Comparison of ENCODE assay signal across 8 cellular contexts in the genomic region with DNA sequence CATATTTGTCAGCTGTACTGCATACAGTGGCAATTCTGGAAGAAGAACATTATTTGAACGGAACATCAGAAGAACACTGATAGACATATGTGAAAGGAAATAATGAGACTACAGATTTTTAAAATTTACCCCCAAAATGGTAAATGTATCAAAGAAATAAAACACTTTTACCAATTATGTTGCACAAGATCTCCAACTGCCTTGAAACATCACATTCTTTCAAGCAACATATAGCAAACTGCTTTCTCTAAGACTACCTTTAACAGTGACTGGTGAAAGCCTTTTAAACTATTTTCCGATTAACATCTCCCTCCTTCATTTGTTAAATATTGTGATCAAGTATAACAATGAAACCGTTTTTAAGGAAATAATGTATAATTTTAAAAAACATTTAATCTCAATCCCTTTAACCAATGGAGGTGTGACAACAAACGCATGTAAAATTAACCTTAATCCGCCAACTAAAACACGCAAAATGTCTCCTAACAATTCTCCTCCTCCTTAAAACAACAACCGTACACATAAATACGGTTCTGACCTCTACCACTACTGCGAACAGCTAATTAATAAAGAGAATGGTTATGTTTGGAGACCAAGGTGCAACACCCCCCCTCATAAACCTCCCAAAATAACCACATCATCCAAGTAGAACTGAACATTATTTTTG. TPM values are rescaled to one million over a fixed set of nuclear protein-coding genes. Genes with fewer than 3 reads are reported as not detected.
A peak's percentile ranks its signal among the peaks of the same experiment; 100 is the strongest.
DNase-seq lines count a peak whose midpoint lies in the region; ATAC-seq and TF ChIP-seq lines count a peak whose summit lies in the region.

No MANE protein-coding gene starts in this region.

- TF ChIP-seq CTCF in fibroblast of pulmonary artery (IDR thresholded peaks at IDR 0.05; ENCODE audit: low read length, missing control alignments), result no peak
- TF ChIP-seq CTCF in gastrocnemius medialis (IDR thresholded peaks at IDR 0.05 in 4 of 5, conservative IDR thresholded peaks at IDR 0.05 in 1 of 5), result no peak

- ATAC-seq in T-helper 17 cell (no peak), gastrocnemius medialis (no peak), GM21381 (IDR thresholded peaks at IDR 0.05; ENCODE audit: unreplicated experiment) (no peak), HG03469 (IDR thresholded peaks at IDR 0.05; ENCODE audit: unreplicated experiment) (no peak)

- peak overlapping the region; percentile 97 for H3K27ac Mint-ChIP-seq in T-helper 17 cell

- H3K4me3 ChIP-seq in GM23248, result peak overlapping the region; percentile 82
- H3K4me3 ChIP-seq in fibroblast of pulmonary artery (replicated peaks; ENCODE audit: low read depth, low read length), result peak overlapping the region; percentile 89
- H3K4me3 ChIP-seq in gastrocnemius medialis, result peak overlapping the region; percentile 86 to 99 (median 90)

- 1 to 2% methylated on average over 9 of the region's 9 CpGs for WGBS in GM23248 (ENCODE audit: low coverage in 1 of 2, low lambda C conversion rate in 2 of 2, missing lambda C conversion rate in 2 of 2), 2 experiments

- in situ Hi-C loops in GM23248 (cut with MboI), result no loop called here
- in situ Hi-C loops in gastrocnemius medialis (cut with MboI; ENCODE audit: low sequenced_read_pairs in 4 of 4), result no loop called here

- H3K36me3 Mint-ChIP-seq in T-helper 17 cell (ENCODE audit: low read depth), result peaks cover 2% of the 10 kb centered on the region

- peaks cover 32% of the 10 kb centered on the region for H3K4me1 Mint-ChIP-seq in T-helper 17 cell

- TF ChIP-seq POLR2A in gastrocnemius medialis (IDR thresholded peaks at IDR 0.05), result no peak

- H4K20me1 ChIP-seq in GM23248 (ENCODE audit: insufficient read depth), result peaks cover 23% of the 10 kb centered on the region

- H3K79me2 ChIP-seq in GM23248 (ENCODE audit: insufficient read depth), result peaks cover 66% of the 10 kb centered on the region

- H3K36me3 ChIP-seq in GM23248 (ENCODE audit: low read depth), result no peaks in the 10 kb centered on the region
- H3K36me3 ChIP-seq in gastrocnemius medialis, result no peaks in the 10 kb centered on the region

- H3K4me3 Mint-ChIP-seq in T-helper 17 cell, result peak overlapping the region; percentile 98

- peak overlapping the region; percentile 98 for H3K27ac ChIP-seq in GM23248
- H3K27ac ChIP-seq in gastrocnemius medialis, result peak overlapping the region; percentile 98 to 100 (median 99)

- no peaks in the 10 kb centered on the region for H3K9me3 ChIP-seq in GM23248 (ENCODE audit: low read depth)
- no peaks in the 10 kb centered on the region for H3K9me3 ChIP-seq in T-helper 17 cell (ENCODE audit: control insufficient read depth, low read length, poor library complexity, severe bottlenecking)
- H3K9me3 ChIP-seq in gastrocnemius medialis, result no peaks in the 10 kb centered on the region

- peaks cover 38% of the 10 kb centered on the region for H3F3A ChIP-seq in GM23248 (ENCODE audit: insufficient read depth)

- H3K4me1 ChIP-seq in GM23248 (ENCODE audit: insufficient read depth), result peaks cover 24% of the 10 kb centered on the region
- peaks cover 27 to 34% of the 10 kb centered on the region in 2 donors for H3K4me1 ChIP-seq in gastrocnemius medialis

- intact Hi-C loops in gastrocnemius medialis (cut with DNase I; ENCODE audit: low total_unique reads), result no loop called here

- H3K4me2 ChIP-seq in GM23248 (ENCODE audit: unreplicated experiment), result peak overlapping the region; percentile 96

- peak overlapping the region; percentile 96 for H3K9ac ChIP-seq in GM23248

- H2AFZ ChIP-seq in GM23248, result peak overlapping the region; percentile 25; the same call in 1 of the 2 replicates

- H3K27me3 ChIP-seq in GM23248 (replicated peaks; ENCODE audit: insufficient read depth), result no peaks in the 10 kb centered on the region
- H3K27me3 ChIP-seq in gastrocnemius medialis, result no peaks in the 10 kb centered on the region

- no peaks in the 10 kb centered on the region for H3K9me2 ChIP-seq in GM23248 (ENCODE audit: insufficient read depth)

- peak; percentile 26 for DNase-seq in GM23248
- no peak for DNase-seq in T-helper 17 cell
- DNase-seq in fibroblast of pulmonary artery (ENCODE audit: low read depth), result no peak
- DNase-seq in gastrocnemius medialis, result no peak
- no peak for DNase-seq in activated gamma-delta T cell (lab: John Stamatoyannopoulos, UW)
- DNase-seq in cerebellar nuclear complex (lab: John Stamatoyannopoulos, UW), result no peak

- no peaks in the 10 kb centered on the region for H3K27me3 Mint-ChIP-seq in T-helper 17 cell

RNA-seq across cellular contexts. Expression of a gene that starts 2.4 kb away (rescaled TPM):
- 25.8 and 33.1 TPM in 2 replicates for total RNA-seq in GM23248 (2014; rRNA removed; shearing (Covaris generic))
- polyA plus RNA-seq in GM23248 (2016; fragmentation: Nextera tagmentation; extraction: Ambion mirVana), result 14.2 and 15.7 TPM in 2 replicates
- total RNA-seq in T-helper 17 cell (100 to 1,000 TPM in 1 of 2 donors, 10 to 100 TPM in 1; 95.7 to 106 TPM), gastrocnemius medialis (10 to 100 TPM; 21.5 to 31.8 (median 28.4) TPM)
